In the genomic region with DNA sequence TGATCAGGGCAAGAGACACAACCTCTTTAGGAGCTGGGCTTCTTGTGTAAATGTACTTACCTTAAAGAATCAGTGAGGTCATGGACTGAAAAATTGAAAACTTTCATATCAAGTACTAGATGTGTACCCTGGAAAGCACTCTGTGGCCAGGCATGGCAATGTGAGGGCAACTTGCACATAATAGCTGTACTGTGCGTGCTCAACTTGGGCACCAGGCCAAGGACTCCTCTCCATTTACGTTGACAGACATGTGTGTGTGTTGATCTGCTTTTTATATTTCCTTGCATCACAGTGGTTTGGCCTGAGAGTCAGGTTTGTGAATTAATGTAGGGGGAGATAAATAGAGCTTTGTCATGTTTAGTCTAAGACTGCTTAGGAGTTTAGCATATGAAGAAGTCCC, we compare ENCODE assay signal across 20 cellular contexts.
DNase-seq lines count a peak whose midpoint lies in the region; ATAC-seq and TF ChIP-seq lines count a peak whose summit lies in the region.
"Had no signal": no experiment of that assay in that cellular context is flagged by ENCODE, and none has a peak within 500 bp of the region (broad histone marks: within the 10 kb centered on the region; RNA-seq: fewer than 3 reads in every experiment).

No MANE protein-coding gene starts in this region.

- no peaks in the 10 kb centered on the region for H3K36me3 ChIP-seq in hepatocyte (replicated peaks; ENCODE audit: insufficient read depth, low read depth)
- H3K36me3 ChIP-seq in SK-N-SH (replicated peaks in 1 of 2; ENCODE audit: control insufficient read depth in 1 of 2, insufficient read depth in 2 of 2, low read length in 1 of 2) = no peaks in the 10 kb centered on the region

- no peaks in the 10 kb centered on the region for H3K9me3 ChIP-seq in hepatocyte (ENCODE audit: low read depth)
- no peaks in the 10 kb centered on the region for H3K9me3 ChIP-seq in SK-N-SH

- H3K4me2 ChIP-seq in hepatocyte (no peak overlapping the region), SK-N-SH (no peak overlapping the region)

- H3K9me3 Mint-ChIP-seq in activated naive CD8-positive, alpha-beta T cell treated with anti-CD3 and anti-CD28 coated beads, Interleukin-2, amount 50 U/mL, for 24 hours = peaks cover 26% of the 10 kb centered on the region

- no peaks in the 10 kb centered on the region for H3K79me2 ChIP-seq in hepatocyte
- H3K79me2 ChIP-seq in SK-N-SH (ENCODE audit: insufficient read depth) = no peaks in the 10 kb centered on the region

- no peak overlapping the region for H3K27ac Mint-ChIP-seq in activated naive CD8-positive, alpha-beta T cell treated with anti-CD3 and anti-CD28 coated beads, Interleukin-2, amount 50 U/mL, for 24 hours
- H3K27ac Mint-ChIP-seq: CD4-positive, CD25-positive, alpha-beta regulatory T cell had no signal

- H3K4me3 Mint-ChIP-seq in activated naive CD8-positive, alpha-beta T cell treated with anti-CD3 and anti-CD28 coated beads, Interleukin-2, amount 50 U/mL, for 24 hours = no peak overlapping the region
- H3K4me3 Mint-ChIP-seq: CD4-positive, CD25-positive, alpha-beta regulatory T cell had no signal

- CTCF ChIA-PET in SK-N-SH (lab: Yijun Ruan, JAX) = interaction anchor here (1.0 to 1.3 kb wide), 2 partner anchors 623 to 643 kb away, joined by 3 read pairs; no protein-coding TSS in a partner anchor

- H3F3A ChIP-seq in SK-N-SH (replicated peaks; ENCODE audit: insufficient read depth) = peaks cover 3% of the 10 kb centered on the region

- no peak for TF ChIP-seq EP300 in SK-N-SH (IDR thresholded peaks at IDR 0.05; ENCODE audit: borderline replicate concordance in 1 of 2, low read depth in 1 of 2, low read length in 1 of 2)

- H2AFZ ChIP-seq in hepatocyte (no peak overlapping the region), SK-N-SH (ENCODE audit: low read depth) (no peak overlapping the region)

- no peak overlapping the region for H3K9ac ChIP-seq in SK-N-SH

- TF ChIP-seq CTCF in hepatocyte (IDR thresholded peaks at IDR 0.05; ENCODE audit: poor library complexity) (no peak), SK-N-SH (IDR thresholded peaks at IDR 0.05) (no peak)

- 79% methylated on average over 2 of the region's 2 CpGs for WGBS in hepatocyte (ENCODE audit: low lambda C conversion rate, missing lambda C conversion rate)
- 21% methylated on average over 2 of the region's 2 CpGs for WGBS in SK-N-SH (ENCODE audit: low lambda C conversion rate)

- H3K9me2 ChIP-seq in hepatocyte (replicated peaks; ENCODE audit: insufficient read depth) (no peaks in the 10 kb centered on the region), SK-N-SH (no peaks in the 10 kb centered on the region)

- DNase-seq in COLO829 (ENCODE audit: low spot score) = peak; percentile 9
- peak; percentile 3 for DNase-seq in HT1080 (ENCODE audit: low read depth)
- peak; percentile 94 for DNase-seq in SK-MEL-5 (ENCODE audit: low read depth, low spot score)
- DNase-seq in hepatocyte (ENCODE audit: low spot score) = peak; percentile 7
- DNase-seq in inferior parietal cortex (ENCODE audit: extremely low spot score) = no peak
- no peak for DNase-seq in activated naive CD8-positive, alpha-beta T cell treated with anti-CD3 and anti-CD28 coated beads, Interleukin-2, amount 50 U/mL, for 24 hours
- DNase-seq in SK-N-SH = no peak
- DNase-seq: CD4-positive, CD25-positive, alpha-beta regulatory T cell; COR-L47; DND-41; GOT3; Kasumi-1; NCI-H1694; NCI-H2081; NCI-H69; RPMI8226; SHP77 treated with DMSO at 0.1 percent for 48 hours; T-helper 1 cell had no signal

- no peaks in the 10 kb centered on the region for H3K36me3 Mint-ChIP-seq in activated naive CD8-positive, alpha-beta T cell treated with anti-CD3 and anti-CD28 coated beads, Interleukin-2, amount 50 U/mL, for 24 hours (ENCODE audit: low read depth)
- H3K36me3 Mint-ChIP-seq: CD4-positive, CD25-positive, alpha-beta regulatory T cell had no signal

- H3K4me1 ChIP-seq in hepatocyte (ENCODE audit: insufficient read depth) (no peaks in the 10 kb centered on the region), SK-N-SH (ENCODE audit: control insufficient read depth in 1 of 2, insufficient read depth in 2 of 2, low read depth in 1 of 2, low read length in 1 of 2) (no peaks in the 10 kb centered on the region)

- no peaks in the 10 kb centered on the region for H3K4me1 Mint-ChIP-seq in activated naive CD8-positive, alpha-beta T cell treated with anti-CD3 and anti-CD28 coated beads, Interleukin-2, amount 50 U/mL, for 24 hours
- H3K4me1 Mint-ChIP-seq: CD4-positive, CD25-positive, alpha-beta regulatory T cell had no signal

- in situ Hi-C loops in SK-MEL-5 (cut with HindIII; ENCODE audit: low pct_unique_long_range_greater_than_20kb, low sequenced_read_pairs) = no loop called here

- H3K27ac ChIP-seq in hepatocyte (no peak overlapping the region), SK-N-SH (ENCODE audit: low read depth in 2 of 2, low read length in 1 of 2) (no peak overlapping the region)

- no peak overlapping the region for H3K4me3 ChIP-seq in hepatocyte
- H3K4me3 ChIP-seq in SK-N-SH (ENCODE audit: low read depth in 2 of 2, low read length in 1 of 2) = no peak overlapping the region
- H3K4me3 ChIP-seq: GM12878 had no signal

- H3K27me3 Mint-ChIP-seq in activated naive CD8-positive, alpha-beta T cell treated with anti-CD3 and anti-CD28 coated beads, Interleukin-2, amount 50 U/mL, for 24 hours = no peaks in the 10 kb centered on the region
- H3K27me3 Mint-ChIP-seq: CD4-positive, CD25-positive, alpha-beta regulatory T cell had no signal

- H4K20me1 ChIP-seq in hepatocyte (ENCODE audit: insufficient read depth, poor library complexity, severe bottlenecking) = no peaks in the 10 kb centered on the region
- H4K20me1 ChIP-seq in SK-N-SH (ENCODE audit: insufficient read depth) = no peaks in the 10 kb centered on the region

- TF ChIP-seq RAD21 in SK-N-SH (IDR thresholded peaks at IDR 0.05; ENCODE audit: low read length) = no peak

- ATAC-seq in activated naive CD8-positive, alpha-beta T cell treated with anti-CD3 and anti-CD28 coated beads, Interleukin-2, amount 50 U/mL, for 24 hours = no peak
- ATAC-seq: GM12878, HCT116 had no signal

- H3K27me3 ChIP-seq in hepatocyte (no peaks in the 10 kb centered on the region), SK-N-SH (ENCODE audit: insufficient read depth) (no peaks in the 10 kb centered on the region)

- POLR2A ChIA-PET in SK-N-SH (lab: Yijun Ruan, JAX) = no interaction called here

TF ChIP-seq in SK-N-SH, 30 proteins besides CTCF, POLR2A, EP300 and RAD21:
- TF ChIP-seq, protein P1, sequence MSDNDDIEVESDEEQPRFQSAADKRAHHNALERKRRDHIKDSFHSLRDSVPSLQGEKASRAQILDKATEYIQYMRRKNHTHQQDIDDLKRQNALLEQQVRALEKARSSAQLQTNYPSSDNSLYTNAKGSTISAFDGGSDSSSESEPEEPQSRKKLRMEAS (IDR thresholded peaks at IDR 0.05; ENCODE audit: low read depth) = no peak

Comparison
In these comparisons a context has a peak if more than half of its experiments do, and no peak if none do; other contexts are left out.
1. DNase-seq: peak in COLO829 (single experiment), HT1080 (single experiment), SK-MEL-5 (single experiment) and hepatocyte (single experiment); none in inferior parietal cortex (single experiment), activated naive CD8-positive, alpha-beta T cell treated with anti-CD3 and anti-CD28 coated beads, Interleukin-2, amount 50 U/mL, for 24 hours (single experiment) and SK-N-SH (single experiment).